Comparison of ENCODE assay signal across 1 cellular context in the genomic region with DNA sequence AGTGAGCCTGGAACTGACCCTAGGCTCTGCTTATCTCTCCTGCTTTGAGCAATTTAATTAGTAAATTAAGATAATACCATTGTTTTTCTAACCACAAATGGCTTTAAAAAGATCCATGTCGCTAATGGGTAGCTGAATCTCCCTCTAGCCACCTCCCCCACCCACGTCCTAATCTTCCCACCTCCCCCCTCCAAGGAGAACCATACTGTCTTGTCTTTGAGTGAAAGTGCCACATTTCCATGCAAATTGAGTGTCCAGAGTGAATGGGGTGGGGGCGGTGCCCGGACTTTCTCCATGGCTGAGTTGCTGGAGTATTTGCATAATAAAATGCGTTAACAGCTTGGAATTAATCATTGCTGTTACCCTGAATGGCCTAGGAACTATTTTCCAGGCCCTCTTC.
TF ChIP-seq lines count a peak whose summit lies in the region.

No MANE protein-coding gene starts in this region.

TF ChIP-seq in GM23338, 12 proteins besides CTCF, POLR2A, EP300 and RAD21 (continued from another document):
- TF ChIP-seq JUNB (IDR thresholded peaks at IDR 0.05; ENCODE audit: unreplicated experiment) (no peak), ZNF331 (CRISPR knock-in tag; IDR thresholded peaks at IDR 0.05; ENCODE audit: low read depth) (no peak)
